14 cellular contexts compared by ENCODE assay signal in genomic region chr2:166282178-166282577, GRCh38.
"Had no signal": no experiment of that assay in that cellular context is flagged by ENCODE, and none has a peak within 500 bp of the region (broad histone marks: within the 10 kb centered on the region; RNA-seq: fewer than 3 reads in every experiment).

No MANE protein-coding gene starts in this region.

- ATAC-seq: activated CD8-positive, alpha-beta T cell treated with anti-CD3 and anti-CD28 coated beads for 36 hours; activated T-cell treated with anti-CD3 and anti-CD28 coated beads, Interleukin-2, amount 50 U/mL, for 4 hours; gastrocnemius medialis; heart right ventricle; left cardiac atrium; lower lobe of right lung; psoas muscle; right lobe of liver had no signal

- DNase-seq: activated B cell treated with CpG ODN at 0.5 μM for 24 hours; activated CD4-positive, alpha-beta T cell treated with anti-CD3 and anti-CD28 coated beads for 48 hours; activated CD8-positive, alpha-beta T cell treated with anti-CD3 and anti-CD28 coated beads for 36 hours; activated effector memory CD4-positive, alpha-beta T cell treated with Interleukin-2 at 50 U/mL for 16 hours; activated naive CD4-positive, alpha-beta T cell treated with anti-CD3 and anti-CD28 coated beads, Interleukin-2, amount 50 U/mL, for 16 hours; activated T-cell treated with anti-CD3 and anti-CD28 coated beads, Interleukin-2, amount 50 U/mL, for 4 hours; dermis blood vessel endothelial cell; gastrocnemius medialis; heart right ventricle; left cardiac atrium; lower lobe of right lung; psoas muscle; right lobe of liver; trophoblast cell had no signal
